In genomic region chr6:50113114-50113857, GRCh38 we compare ENCODE assay signal across 26 cellular contexts.
DNase-seq lines count a peak whose midpoint lies in the region; ATAC-seq, FAIRE-seq and TF ChIP-seq lines count a peak whose summit lies in the region.
"Had no signal": no experiment of that assay in that cellular context is flagged by ENCODE, and none has a peak within 500 bp of the region (broad histone marks: within the 10 kb centered on the region; RNA-seq: fewer than 3 reads in every experiment).

No MANE protein-coding gene starts in this region.

- H3K27me3 ChIP-seq in GM23338 (ENCODE audit: insufficient read depth), result no peaks in the 10 kb centered on the region
- peaks cover 1% of the 10 kb centered on the region for H3K27me3 ChIP-seq in bronchial epithelial cell (ENCODE audit: control insufficient read depth, insufficient read depth, low read length)

- no peaks in the 10 kb centered on the region for H3K79me2 ChIP-seq in GM23338 (replicated peaks; ENCODE audit: insufficient read depth)

- H3K4me3 Mint-ChIP-seq in GM23338, result no peak overlapping the region
- H3K4me3 Mint-ChIP-seq: CD8-positive, alpha-beta T cell had no signal

- no peaks in the 10 kb centered on the region for H3K36me3 Mint-ChIP-seq in GM23338 (ENCODE audit: low read depth)
- H3K36me3 Mint-ChIP-seq: CD8-positive, alpha-beta T cell had no signal

- no peaks in the 10 kb centered on the region for H4K20me1 ChIP-seq in GM23338 (replicated peaks; ENCODE audit: insufficient read depth)

- no peak overlapping the region; the same call in 1 of the 2 replicates for H3K27ac Mint-ChIP-seq in GM23338
- H3K27ac Mint-ChIP-seq: CD8-positive, alpha-beta T cell had no signal

- DNase-seq in GM23338 (ENCODE audit: low spot score) (peak; percentile 11), bronchial epithelial cell (ENCODE audit: low read depth) (peak; percentile 7), myocyte (ENCODE audit: low read depth) (peak; percentile 73), renal cortical epithelial cell (ENCODE audit: low read depth) (peak; percentile 7), G401 (ENCODE audit: low spot score) (no peak), activated gamma-delta T cell (lab: John Stamatoyannopoulos, UW) (no peak), NCI-H2107 (lab: John Stamatoyannopoulos, UW) (no peak)
- DNase-seq: 8988T; AML-193; C1 segment of cervical spinal cord; CD8-positive, alpha-beta T cell; GDM1; NCI-H1105; NCI-H146; NCI-H2029 treated with DMSO at 0.1 percent for 48 hours; NCI-H2171; NCI-H345; NCI-H524; NCI-H774; NK-92 treated with Interleukin-12 subunit alpha and Interleukin-12 subunit beta, amount 100 ng/mL, for 24 hours; SIG-M5 had no signal

- H3K4me3 ChIP-seq in GM23338, result no peak overlapping the region
- no peak overlapping the region for H3K4me3 ChIP-seq in bronchial epithelial cell (ENCODE audit: low read depth, low read length)
- H3K4me3 ChIP-seq: K562 had no signal

- no peaks in the 10 kb centered on the region for H3K36me3 ChIP-seq in GM23338 (ENCODE audit: insufficient read depth)
- no peaks in the 10 kb centered on the region for H3K36me3 ChIP-seq in bronchial epithelial cell (ENCODE audit: control insufficient read depth, insufficient read depth, low read length)

- no peaks in the 10 kb centered on the region for H3K9me3 Mint-ChIP-seq in GM23338
- H3K9me3 Mint-ChIP-seq: CD8-positive, alpha-beta T cell had no signal

- no peak overlapping the region for H3K27ac ChIP-seq in GM23338 (ENCODE audit: low read depth)

- H2AFZ ChIP-seq in GM23338, result no peak overlapping the region

- no peak for TF ChIP-seq CTCF in GM23338 (conservative IDR thresholded peaks at IDR 0.05; ENCODE audit: low read depth in 2 of 2)
- TF ChIP-seq CTCF in bronchial epithelial cell (IDR thresholded peaks at IDR 0.05; ENCODE audit: insufficient read depth, low read length, severe bottlenecking), result no peak

- peak; percentile 37; the same call in 1 of the 3 replicates for ATAC-seq in GM23338
- no peak for ATAC-seq in HG03159 (IDR thresholded peaks at IDR 0.05; ENCODE audit: unreplicated experiment)
- ATAC-seq: CD8-positive, alpha-beta T cell; K562; Panc1; SK-N-SH treated with all-trans-retinoic acid at 6 μM for 48 hours had no signal

- in situ Hi-C loops in G401 (cut with HindIII; ENCODE audit: low sequenced_read_pairs), result no loop called here

- H3K4me1 Mint-ChIP-seq in GM23338, result peaks cover 22% of the 10 kb centered on the region

- H3K27me3 Mint-ChIP-seq in GM23338 (ENCODE audit: insufficient read depth, low read depth, poor library complexity), result no peaks in the 10 kb centered on the region

- no peaks in the 10 kb centered on the region for H3K9me2 ChIP-seq in GM23338 (ENCODE audit: insufficient read depth)

- no peak for FAIRE-seq in bronchial epithelial cell (lab: Jason Lieb, UNC)
- FAIRE-seq: GM19239, K562 had no signal

- H3K4me1 ChIP-seq in GM23338 (ENCODE audit: insufficient read depth), result peaks cover 32% of the 10 kb centered on the region

- no peaks in the 10 kb centered on the region for H3F3A ChIP-seq in GM23338 (replicated peaks; ENCODE audit: low read depth)

- H3K4me2 ChIP-seq in GM23338, result 0 out of 2 replicates have a peak overlapping the region, but pooled peaks have one; percentile 31

TF ChIP-seq in GM23338, 12 proteins besides CTCF, POLR2A, EP300 and RAD21:
- TF ChIP-seq POLR2AphosphoS5 (IDR thresholded peaks at IDR 0.05; ENCODE audit: low read depth) (no peak), ZNF114 (CRISPR knock-in tag; IDR thresholded peaks at IDR 0.05) (no peak), NANOG (IDR thresholded peaks at IDR 0.05; ENCODE audit: borderline replicate concordance) (no peak), CREB1 (CRISPR knock-in tag; IDR thresholded peaks at IDR 0.05; ENCODE audit: low read depth) (no peak), JUNB (IDR thresholded peaks at IDR 0.05; ENCODE audit: unreplicated experiment) (no peak), EZH2 (IDR thresholded peaks at IDR 0.05; ENCODE audit: low read depth, unreplicated experiment) (no peak), ZNF331 (CRISPR knock-in tag; IDR thresholded peaks at IDR 0.05; ENCODE audit: low read depth) (no peak)
- TF ChIP-seq, protein P1, sequence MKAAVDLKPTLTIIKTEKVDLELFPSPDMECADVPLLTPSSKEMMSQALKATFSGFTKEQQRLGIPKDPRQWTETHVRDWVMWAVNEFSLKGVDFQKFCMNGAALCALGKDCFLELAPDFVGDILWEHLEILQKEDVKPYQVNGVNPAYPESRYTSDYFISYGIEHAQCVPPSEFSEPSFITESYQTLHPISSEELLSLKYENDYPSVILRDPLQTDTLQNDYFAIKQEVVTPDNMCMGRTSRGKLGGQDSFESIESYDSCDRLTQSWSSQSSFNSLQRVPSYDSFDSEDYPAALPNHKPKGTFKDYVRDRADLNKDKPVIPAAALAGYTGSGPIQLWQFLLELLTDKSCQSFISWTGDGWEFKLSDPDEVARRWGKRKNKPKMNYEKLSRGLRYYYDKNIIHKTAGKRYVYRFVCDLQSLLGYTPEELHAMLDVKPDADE (IDR thresholded peaks at IDR 0.05), result no peak
- TF ChIP-seq, protein P2, sequence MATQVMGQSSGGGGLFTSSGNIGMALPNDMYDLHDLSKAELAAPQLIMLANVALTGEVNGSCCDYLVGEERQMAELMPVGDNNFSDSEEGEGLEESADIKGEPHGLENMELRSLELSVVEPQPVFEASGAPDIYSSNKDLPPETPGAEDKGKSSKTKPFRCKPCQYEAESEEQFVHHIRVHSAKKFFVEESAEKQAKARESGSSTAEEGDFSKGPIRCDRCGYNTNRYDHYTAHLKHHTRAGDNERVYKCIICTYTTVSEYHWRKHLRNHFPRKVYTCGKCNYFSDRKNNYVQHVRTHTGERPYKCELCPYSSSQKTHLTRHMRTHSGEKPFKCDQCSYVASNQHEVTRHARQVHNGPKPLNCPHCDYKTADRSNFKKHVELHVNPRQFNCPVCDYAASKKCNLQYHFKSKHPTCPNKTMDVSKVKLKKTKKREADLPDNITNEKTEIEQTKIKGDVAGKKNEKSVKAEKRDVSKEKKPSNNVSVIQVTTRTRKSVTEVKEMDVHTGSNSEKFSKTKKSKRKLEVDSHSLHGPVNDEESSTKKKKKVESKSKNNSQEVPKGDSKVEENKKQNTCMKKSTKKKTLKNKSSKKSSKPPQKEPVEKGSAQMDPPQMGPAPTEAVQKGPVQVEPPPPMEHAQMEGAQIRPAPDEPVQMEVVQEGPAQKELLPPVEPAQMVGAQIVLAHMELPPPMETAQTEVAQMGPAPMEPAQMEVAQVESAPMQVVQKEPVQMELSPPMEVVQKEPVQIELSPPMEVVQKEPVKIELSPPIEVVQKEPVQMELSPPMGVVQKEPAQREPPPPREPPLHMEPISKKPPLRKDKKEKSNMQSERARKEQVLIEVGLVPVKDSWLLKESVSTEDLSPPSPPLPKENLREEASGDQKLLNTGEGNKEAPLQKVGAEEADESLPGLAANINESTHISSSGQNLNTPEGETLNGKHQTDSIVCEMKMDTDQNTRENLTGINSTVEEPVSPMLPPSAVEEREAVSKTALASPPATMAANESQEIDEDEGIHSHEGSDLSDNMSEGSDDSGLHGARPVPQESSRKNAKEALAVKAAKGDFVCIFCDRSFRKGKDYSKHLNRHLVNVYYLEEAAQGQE (IDR thresholded peaks at IDR 0.05; ENCODE audit: unreplicated experiment), result no peak

Comparison
In these comparisons a context has a peak if more than half of its experiments do, and no peak if none do; other contexts are left out.
1. DNase-seq: peak in GM23338 (single experiment), bronchial epithelial cell (single experiment), myocyte (single experiment) and renal cortical epithelial cell (single experiment); none in G401 (single experiment), activated gamma-delta T cell (single experiment) and NCI-H2107 (single experiment).